17 cellular contexts compared by ENCODE assay signal in the genomic region with DNA sequence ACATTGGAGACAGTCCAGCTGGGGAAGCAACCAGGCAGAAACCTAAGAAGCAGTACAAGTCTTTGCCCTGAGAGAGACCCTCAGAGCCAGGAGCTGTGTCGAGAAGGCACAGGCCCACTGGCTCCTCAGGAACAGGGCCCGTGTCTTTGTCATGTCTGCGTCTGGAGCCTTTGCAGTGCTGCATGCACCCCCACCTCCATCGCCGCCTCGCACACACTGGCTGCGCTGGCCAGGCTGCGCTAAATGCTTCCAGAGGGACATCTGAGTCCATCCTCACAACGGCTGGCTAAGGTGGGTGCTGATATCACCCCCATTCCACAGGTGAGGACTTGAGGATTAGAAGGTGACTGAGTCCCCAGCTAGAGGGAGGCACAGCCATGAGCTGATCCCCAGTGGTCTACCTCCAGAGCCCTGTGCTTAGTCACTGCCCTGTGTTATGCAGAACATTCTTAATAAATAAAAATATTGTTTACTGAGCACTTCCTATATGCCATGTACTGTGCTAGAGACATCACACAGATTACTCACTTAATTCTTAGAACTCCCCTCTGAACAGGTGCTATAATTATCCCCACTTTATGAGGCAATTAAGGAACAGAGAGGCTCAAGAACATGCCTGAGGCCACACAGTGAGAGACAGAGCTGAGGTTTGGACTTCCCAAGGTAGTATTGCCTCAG. TPM values are rescaled to one million over a fixed set of nuclear protein-coding genes. Genes with fewer than 3 reads are reported as not detected.
"Had no signal": no experiment of that assay in that cellular context is flagged by ENCODE, and none has a peak within 500 bp of the region (broad histone marks: within the 10 kb centered on the region; RNA-seq: fewer than 3 reads in every experiment).

No MANE protein-coding gene starts in this region.

- H3K4me3 ChIP-seq: colonic mucosa, esophagus squamous epithelium, SJSA1 had no signal

- H3K27me3 ChIP-seq: colonic mucosa, esophagus squamous epithelium, SJSA1 had no signal

- DNase-seq: activated CD4-positive, alpha-beta T cell treated with anti-CD3 and anti-CD28 coated beads, Interleukin-2, amount 50 U/mL, for 4 hours; activated gamma-delta T cell; activated T-cell treated with anti-CD3 and anti-CD28 coated beads, Interleukin-2, amount 50 U/mL, for 72 hours; central memory CD4-positive, alpha-beta T cell; colonic mucosa; esophagus squamous epithelium; left ventricle myocardium superior; mesendoderm; nephron progenitor cell; stimulated activated CD4-positive, alpha-beta T cell treated with anti-CD3 and anti-CD28 coated beads, Interleukin-12 subunit alpha, Interleukin-12 subunit beta, amount 100 ng/mL, for 4 hours; stimulated activated CD4-positive, alpha-beta T cell treated with anti-CD3 and anti-CD28 coated beads, Interleukin-2, amount 100 ng/mL, for 24 hours; trophoblast cell had no signal

- H3K36me3 Mint-ChIP-seq: activated naive CD8-positive, alpha-beta T cell; brain had no signal

- H3K9me3 ChIP-seq: colonic mucosa, esophagus squamous epithelium, SJSA1 had no signal

- H3K9me3 Mint-ChIP-seq: activated T-cell treated with anti-CD3 and anti-CD28 coated beads, Interleukin-2, amount 50 U/mL, for 72 hours; nephron progenitor cell; T-helper 2 cell treated with Interferon-gamma antibody and Interleukin-4, amounts not matched to agents 5 μg/mL and 100 μg/mL, for 36 hours had no signal

- H3K36me3 ChIP-seq: colonic mucosa, esophagus squamous epithelium, SJSA1 had no signal

- H3K27ac Mint-ChIP-seq: activated naive CD8-positive, alpha-beta T cell; activated T-cell treated with anti-CD3 and anti-CD28 coated beads, Interleukin-2, amount 50 U/mL, for 72 hours; T-helper 2 cell treated with Interferon-gamma antibody and Interleukin-4, amounts not matched to agents 5 μg/mL and 100 μg/mL, for 36 hours had no signal

- ATAC-seq: activated T-cell treated with anti-CD3 and anti-CD28 coated beads, Interleukin-2, amount 50 U/mL, for 72 hours; left ventricle myocardium superior had no signal

- H3K4me1 ChIP-seq: colonic mucosa, esophagus squamous epithelium, SJSA1 had no signal

- H3K4me3 Mint-ChIP-seq: activated naive CD8-positive, alpha-beta T cell; activated T-cell treated with anti-CD3 and anti-CD28 coated beads, Interleukin-2, amount 50 U/mL, for 72 hours; brain; nephron progenitor cell; T-helper 2 cell treated with Interferon-gamma antibody and Interleukin-4, amounts not matched to agents 5 μg/mL and 100 μg/mL, for 36 hours had no signal

- H3K27me3 Mint-ChIP-seq: activated naive CD8-positive, alpha-beta T cell; brain had no signal

- H3K27ac ChIP-seq: colonic mucosa, esophagus squamous epithelium, SJSA1 had no signal

RNA-seq across cellular contexts. Expression of a gene that starts 27.6 kb away (rescaled TPM):
- total RNA-seq: kidney epithelial cell, SJSA1 had no signal
